Comparison of ENCODE assay signal across 11 cellular contexts in genomic region chr15:40088929-40089755, GRCh38. TPM values are rescaled to one million over a fixed set of nuclear protein-coding genes. Genes with fewer than 3 reads are reported as not detected.
DNase-seq lines count a peak whose midpoint lies in the region; ATAC-seq and TF ChIP-seq lines count a peak whose summit lies in the region.
"Had no signal": no experiment of that assay in that cellular context is flagged by ENCODE, and none has a peak within 500 bp of the region (broad histone marks: within the 10 kb centered on the region; RNA-seq: fewer than 3 reads in every experiment).

No MANE protein-coding gene starts in this region.

- H3K4me1 ChIP-seq in HAP-1, result peaks cover 65% of the 10 kb centered on the region
- peaks cover 55% of the 10 kb centered on the region for H3K4me1 ChIP-seq in iPS-15b (ENCODE audit: control insufficient read depth, insufficient read depth, low read length)
- peaks cover 54 to 57% of the 10 kb centered on the region in 2 donors for H3K4me1 ChIP-seq in gastrocnemius medialis
- no peaks in the 10 kb centered on the region for H3K4me1 ChIP-seq in effector memory CD4-positive, alpha-beta T cell (ENCODE audit: control insufficient read depth, insufficient read depth, low read length, poor library complexity, severe bottlenecking)

- no peaks in the 10 kb centered on the region for H3K9me3 Mint-ChIP-seq in activated naive CD4-positive, alpha-beta T cell treated with anti-CD3 and anti-CD28 coated beads for 36 hours

- POLR2A ChIA-PET in RWPE1 (lab: Yijun Ruan, JAX; ENCODE audit: low non-redundant PET), result no interaction called here

- H3K36me3 ChIP-seq in HAP-1 (replicated peaks), result no peaks in the 10 kb centered on the region
- no peaks in the 10 kb centered on the region for H3K36me3 ChIP-seq in iPS-15b (ENCODE audit: control insufficient read depth, insufficient read depth, low read length)
- no peaks in the 10 kb centered on the region for H3K36me3 ChIP-seq in gastrocnemius medialis
- no peaks in the 10 kb centered on the region for H3K36me3 ChIP-seq in effector memory CD4-positive, alpha-beta T cell (ENCODE audit: control insufficient read depth, insufficient read depth, low read length)
- H3K36me3 ChIP-seq: ovary, transverse colon had no signal

- peak; percentile 55 to 82 for DNase-seq in HAP-1 (ENCODE audit: low spot score in 2 of 2)
- no peak for DNase-seq in RWPE1 (ENCODE audit: low spot score)
- no peak for DNase-seq in gastrocnemius medialis
- DNase-seq in HT-29 (ENCODE audit: low spot score), result no peak
- DNase-seq in effector memory CD4-positive, alpha-beta T cell, result no peak
- DNase-seq in activated naive CD4-positive, alpha-beta T cell treated with anti-CD3 and anti-CD28 coated beads for 36 hours, result no peak
- DNase-seq: transverse colon had no signal

- H3K9me3 ChIP-seq in HAP-1, result no peaks in the 10 kb centered on the region
- H3K9me3 ChIP-seq in iPS-15b (ENCODE audit: control insufficient read depth, insufficient read depth, low read length), result no peaks in the 10 kb centered on the region
- H3K9me3 ChIP-seq in gastrocnemius medialis, result no peaks in the 10 kb centered on the region
- H3K9me3 ChIP-seq in effector memory CD4-positive, alpha-beta T cell (ENCODE audit: control insufficient read depth, low read length), result no peaks in the 10 kb centered on the region
- H3K9me3 ChIP-seq: ovary, transverse colon had no signal

- ATAC-seq in gastrocnemius medialis, result no peak
- no peak for ATAC-seq in GM18519 (IDR thresholded peaks at IDR 0.05; ENCODE audit: low FRiP score, unreplicated experiment)

- CTCF ChIA-PET in RWPE1 (lab: Yijun Ruan, JAX), result no interaction called here
- CTCF ChIA-PET in activated naive CD4-positive, alpha-beta T cell treated with anti-CD3 and anti-CD28 coated beads for 36 hours (lab: Charles Lee), result interaction anchor here (1.7 kb wide), 2 partner anchors 15 to 42 kb away, joined by 4 to 5 read pairs; no protein-coding TSS in a partner anchor

- TF ChIP-seq CTCF in RWPE1 (conservative IDR thresholded peaks at IDR 0.05; ENCODE audit: low read depth) (no peak), gastrocnemius medialis (IDR thresholded peaks at IDR 0.05 in 4 of 5, conservative IDR thresholded peaks at IDR 0.05 in 1 of 5) (no peak)

- peaks cover 13% of the 10 kb centered on the region for H3K27me3 Mint-ChIP-seq in activated naive CD4-positive, alpha-beta T cell treated with anti-CD3 and anti-CD28 coated beads for 36 hours (ENCODE audit: low read depth)

- H3K27ac Mint-ChIP-seq in activated naive CD4-positive, alpha-beta T cell treated with anti-CD3 and anti-CD28 coated beads for 36 hours, result no peak overlapping the region

- no peak overlapping the region for H3K4me3 Mint-ChIP-seq in activated naive CD4-positive, alpha-beta T cell treated with anti-CD3 and anti-CD28 coated beads for 36 hours

- in situ Hi-C loops in HAP-1 (cut with MboI; ENCODE audit: low sequenced_read_pairs) (no loop called here), gastrocnemius medialis (cut with MboI; ENCODE audit: low sequenced_read_pairs in 4 of 4) (no loop called here)

- H3K27me3 ChIP-seq in HAP-1 (ENCODE audit: low read depth) (no peaks in the 10 kb centered on the region), iPS-15b (ENCODE audit: control insufficient read depth, insufficient read depth, low read length) (no peaks in the 10 kb centered on the region), gastrocnemius medialis (no peaks in the 10 kb centered on the region)
- no peaks in the 10 kb centered on the region for H3K27me3 ChIP-seq in effector memory CD4-positive, alpha-beta T cell (replicated peaks; ENCODE audit: control insufficient read depth, insufficient read depth, low read length, poor library complexity, severe bottlenecking)
- H3K27me3 ChIP-seq: ovary, transverse colon had no signal

- H3K27ac ChIP-seq in RWPE1 (peak overlapping the region; percentile 31), gastrocnemius medialis (peak overlapping the region in 3 of 4 donors; percentile 24 to 41 (median 35))
- H3K27ac ChIP-seq in effector memory CD4-positive, alpha-beta T cell (ENCODE audit: insufficient read depth, low read length, poor library complexity, severe bottlenecking), result no peak overlapping the region
- H3K27ac ChIP-seq: epithelial cell of prostate had no signal

- no peaks in the 10 kb centered on the region for H3K36me3 Mint-ChIP-seq in activated naive CD4-positive, alpha-beta T cell treated with anti-CD3 and anti-CD28 coated beads for 36 hours (ENCODE audit: low read depth)

- intact Hi-C loops in gastrocnemius medialis (cut with DNase I; ENCODE audit: low total_unique reads), result loop anchor here (1.0 kb wide), 1 partner anchor 8 kb away; no protein-coding TSS in a partner anchor
- intact Hi-C loops in activated naive CD4-positive, alpha-beta T cell treated with anti-CD3 and anti-CD28 coated beads for 36 hours (cut with micrococcal nuclease), result no loop called here

- H3K4me1 Mint-ChIP-seq in activated naive CD4-positive, alpha-beta T cell treated with anti-CD3 and anti-CD28 coated beads for 36 hours (ENCODE audit: low read depth), result peaks cover 5% of the 10 kb centered on the region

- TF ChIP-seq POLR2A in gastrocnemius medialis (IDR thresholded peaks at IDR 0.05), result no peak

- H3K4me3 ChIP-seq in HAP-1, result no peak overlapping the region
- peak overlapping the region; percentile 30 for H3K4me3 ChIP-seq in iPS-15b (ENCODE audit: low read depth, low read length)
- no peak overlapping the region for H3K4me3 ChIP-seq in gastrocnemius medialis
- no peak overlapping the region for H3K4me3 ChIP-seq in effector memory CD4-positive, alpha-beta T cell (ENCODE audit: insufficient read depth, low read depth, low read length, poor library complexity, severe bottlenecking)
- H3K4me3 ChIP-seq: ovary, transverse colon had no signal

- peak overlapping the region; percentile 54 for H3K9ac ChIP-seq in iPS-15b (ENCODE audit: low read depth, low read length)

RNA-seq across cellular contexts. Expression of gene BMF, which starts 19.5 kb away (rescaled TPM):
- total RNA-seq in gastrocnemius medialis, result 10 to 100 TPM in 1 of 4 donors, 1 to 10 TPM in 2, under 1 TPM in 1; 0.82 to 11.6 (median 3.2) TPM
- 11.6 and 15.4 TPM in 2 replicates for total RNA-seq in HT-29 (2014; rRNA removed; shearing (Covaris generic))
- total RNA-seq in activated naive CD4-positive, alpha-beta T cell treated with anti-CD3 and anti-CD28 coated beads for 36 hours, result 10 to 100 TPM in 1 of 2 experiments, 1 to 10 TPM in 1; 9.4 to 10.3 TPM

RNA-seq across cellular contexts. Expression of gene SRP14, which starts 50.2 kb away (rescaled TPM):
- 100 to 1,000 TPM; 180 to 244 (median 208) TPM for total RNA-seq in gastrocnemius medialis
- total RNA-seq in HT-29 (2014; rRNA removed; shearing (Covaris generic)), result 245 and 295 TPM in 2 replicates
- 100 to 1,000 TPM; 185 to 198 TPM for total RNA-seq in activated naive CD4-positive, alpha-beta T cell treated with anti-CD3 and anti-CD28 coated beads for 36 hours

Comparison
In these comparisons a context has a peak if more than half of its experiments do, and no peak if none do; other contexts are left out.
1. DNase-seq: peak in HAP-1 (2 of 2); none in RWPE1 (single experiment), gastrocnemius medialis (0 of 2), HT-29 (single experiment), effector memory CD4-positive, alpha-beta T cell (0 of 3) and activated naive CD4-positive, alpha-beta T cell treated with anti-CD3 and anti-CD28 coated beads for 36 hours (single experiment).